Comparison of ENCODE assay signal across 18 cellular contexts in genomic region chr10:121284952-121285351, GRCh38.
DNase-seq lines count a peak whose midpoint lies in the region; ATAC-seq, FAIRE-seq and TF ChIP-seq lines count a peak whose summit lies in the region.
"Had no signal": no experiment of that assay in that cellular context is flagged by ENCODE, and none has a peak within 500 bp of the region (broad histone marks: within the 10 kb centered on the region; RNA-seq: fewer than 3 reads in every experiment).

No MANE protein-coding gene starts in this region.

- no peak for TF ChIP-seq POLR2A in testis (IDR thresholded peaks at IDR 0.05)

- no peaks in the 10 kb centered on the region for H3K27me3 ChIP-seq in testis
- H3K27me3 ChIP-seq: BLaER1 treated with 17β-estradiol and CSF1 and Interleukin-3, amounts not matched to agents 10 nM and 100 nM; cardiac muscle cell had no signal

- FAIRE-seq in endometrium (lab: Jason Lieb, UNC), result peak; percentile 59
- FAIRE-seq: A549 had no signal

- no peak overlapping the region for H3K27ac ChIP-seq in testis
- H3K27ac ChIP-seq: A549; BLaER1 treated with 17β-estradiol and CSF1 and Interleukin-3, amounts not matched to agents 10 nM and 100 nM; cardiac muscle cell had no signal

- WGBS in testis, 2 donors, result 28 to 32% methylated on average over 4 of the region's 4 CpGs

- intact Hi-C loops in testis (cut with DNase I; ENCODE audit: low total_unique reads), result no loop called here

- DNase-seq in NCI-H748 (lab: John Stamatoyannopoulos, UW; ENCODE audit: unreplicated experiment), result peak; percentile 25
- DNase-seq in NCI-H748 treated with DMSO at 0.1 percent for 48 hours (lab: John Stamatoyannopoulos, UW), result no peak
- DNase-seq in NCI-H2171 (lab: John Stamatoyannopoulos, UW), result peak; percentile 22
- DNase-seq in testis, result peak; percentile 19
- no peak for DNase-seq in cerebellum (ENCODE audit: low spot score)
- DNase-seq: activated CD4-positive, alpha-beta T cell treated with anti-CD3 and anti-CD28 coated beads, Interleukin-2, amount 10 ng/mL, durations not matched to agents 7 days and 5 days; activated gamma-delta T cell; erythroblast; foreskin melanocyte; HFFc6; KBM-7; substantia nigra had no signal

- H3K36me3 ChIP-seq in testis (ENCODE audit: low read depth, missing control alignments), result no peaks in the 10 kb centered on the region
- H3K36me3 ChIP-seq: BLaER1 treated with 17β-estradiol and CSF1 and Interleukin-3, amounts not matched to agents 10 nM and 100 nM; cardiac muscle cell had no signal

- no peaks in the 10 kb centered on the region for H3K9me3 ChIP-seq in testis
- H3K9me3 ChIP-seq: A549; BLaER1 treated with 17β-estradiol and CSF1 and Interleukin-3, amounts not matched to agents 10 nM and 100 nM had no signal

- no peak for TF ChIP-seq CTCF in testis (IDR thresholded peaks at IDR 0.05)

- H3K4me1 ChIP-seq in testis, result peaks cover 5% of the 10 kb centered on the region
- H3K4me1 ChIP-seq: A549 had no signal

- no peak overlapping the region for H3K4me3 ChIP-seq in testis
- H3K4me3 ChIP-seq: A549; BLaER1 treated with 17β-estradiol and CSF1 and Interleukin-3, amounts not matched to agents 10 nM and 100 nM; cardiac muscle cell had no signal

- ATAC-seq in HG03571 (IDR thresholded peaks at IDR 0.05; ENCODE audit: unreplicated experiment) (no peak), GM21737 (IDR thresholded peaks at IDR 0.05; ENCODE audit: unreplicated experiment) (no peak)
- ATAC-seq: A549 had no signal

Comparison
In these comparisons a context has a peak if more than half of its experiments do, and no peak if none do; other contexts are left out.
1. DNase-seq: peak in NCI-H748 (single experiment), NCI-H2171 (single experiment) and testis (single experiment); none in NCI-H748 treated with DMSO at 0.1 percent for 48 hours (single experiment) and cerebellum (single experiment).